Comparison of ENCODE assay signal across 1 cellular context in the genomic region with DNA sequence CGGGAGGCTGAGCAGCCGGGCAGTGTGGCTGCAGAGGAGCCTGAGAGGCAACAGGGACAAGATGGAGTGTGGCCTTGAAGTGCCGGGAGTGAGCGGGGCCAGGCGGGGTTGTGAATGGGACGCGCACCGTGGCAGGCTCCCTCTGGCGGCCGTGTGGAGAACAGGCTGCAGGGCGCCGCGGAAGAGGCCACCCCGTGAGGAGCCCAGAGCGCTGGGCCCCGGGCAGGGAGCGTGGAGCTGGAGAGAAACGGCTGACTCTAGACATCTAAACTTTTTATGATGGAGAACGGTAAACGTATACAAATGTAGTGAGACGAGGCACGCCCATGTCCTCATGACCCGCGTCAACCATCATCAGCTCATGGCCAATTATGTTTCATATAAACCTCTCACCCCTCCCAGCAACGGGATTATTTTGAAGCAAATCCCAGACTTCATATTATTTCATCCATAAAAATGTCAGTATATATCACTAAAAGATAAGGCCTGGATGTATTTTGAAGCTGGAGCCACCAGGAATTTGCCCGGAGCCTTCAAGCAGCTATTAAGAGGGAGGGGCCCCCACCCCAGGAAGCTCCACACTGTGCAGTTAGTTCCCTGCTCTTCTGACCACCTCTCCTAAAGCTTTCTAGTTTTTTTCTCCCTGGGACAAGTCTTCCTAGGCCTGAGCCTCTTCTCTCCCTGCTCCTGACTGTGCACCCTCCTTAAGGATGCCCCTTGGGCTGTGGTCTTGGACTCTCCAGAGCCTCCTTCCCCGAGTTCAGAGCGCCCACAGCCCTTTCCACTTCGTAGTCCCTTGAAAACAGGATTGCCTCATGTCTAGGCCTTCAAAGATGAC.
TF ChIP-seq lines count a peak whose summit lies in the region.

No MANE protein-coding gene starts in this region.

TF ChIP-seq in HEK293, 187 proteins besides CTCF, POLR2A, EP300 and RAD21 (continued from another document):
- TF ChIP-seq TSHZ1 (tag by site-specific recombination; IDR thresholded peaks at IDR 0.05; ENCODE audit: borderline replicate concordance) (no peak), ZNF155 (tag by site-specific recombination; IDR thresholded peaks at IDR 0.05) (no peak), ZNF837 (tag by site-specific recombination; IDR thresholded peaks at IDR 0.05) (no peak), ZNF629 (tag by site-specific recombination; IDR thresholded peaks at IDR 0.05) (peak; percentile 75), ZNF394 (tag by site-specific recombination; IDR thresholded peaks at IDR 0.05; ENCODE audit: borderline replicate concordance) (no peak), ZNF391 (tag by site-specific recombination; IDR thresholded peaks at IDR 0.05; ENCODE audit: borderline replicate concordance, low read depth) (no peak), INSM2 (tag by site-specific recombination; IDR thresholded peaks at IDR 0.05) (no peak), ZNF423 (tag by site-specific recombination; IDR thresholded peaks at IDR 0.05) (peak; percentile 64), SCRT2 (tag by site-specific recombination; IDR thresholded peaks at IDR 0.05) (peak; percentile 96), PRDM1 (tag by site-specific recombination; IDR thresholded peaks at IDR 0.05) (no peak), ZNF239 (tag by site-specific recombination; IDR thresholded peaks at IDR 0.05) (no peak), ZFP69B (tag by site-specific recombination; IDR thresholded peaks at IDR 0.05) (peak; percentile 97), ZSCAN4 (tag by site-specific recombination; IDR thresholded peaks at IDR 0.05) (peak; percentile 54; the same call in 1 of the 2 replicates), ZNF558 (tag by site-specific recombination; IDR thresholded peaks at IDR 0.05) (peak; percentile 32; the same call in 1 of the 2 replicates), ZNF114 (tag by site-specific recombination; IDR thresholded peaks at IDR 0.05) (no peak), ZNF48 (tag by site-specific recombination; IDR thresholded peaks at IDR 0.05) (no peak), ZBTB6 (tag by site-specific recombination; IDR thresholded peaks at IDR 0.05) (peak; percentile 99), KLF10 (tag by site-specific recombination; IDR thresholded peaks at IDR 0.05) (peak; percentile 70), ZNF561 (tag by site-specific recombination; IDR thresholded peaks at IDR 0.05; ENCODE audit: borderline replicate concordance) (peak; percentile 87; the same call in 1 of the 2 replicates), ZNF76 (tag by site-specific recombination; IDR thresholded peaks at IDR 0.05; ENCODE audit: borderline replicate concordance, low read depth) (peak; percentile 24; the same call in 1 of the 2 replicates), ZNF501 (tag by site-specific recombination; IDR thresholded peaks at IDR 0.05) (peak; percentile 87), ZNF112 (tag by site-specific recombination; IDR thresholded peaks at IDR 0.05) (no peak), KLF8 (tag by site-specific recombination; IDR thresholded peaks at IDR 0.05) (peak; percentile 59), ZNF843 (tag by site-specific recombination; IDR thresholded peaks at IDR 0.05) (peak; percentile 84), KLF9 (tag by site-specific recombination; IDR thresholded peaks at IDR 0.05; ENCODE audit: low read depth) (peak; percentile 60; the same call in 1 of the 2 replicates), ZNF26 (tag by site-specific recombination; IDR thresholded peaks at IDR 0.05) (no peak)
- TF ChIP-seq, protein P1, sequence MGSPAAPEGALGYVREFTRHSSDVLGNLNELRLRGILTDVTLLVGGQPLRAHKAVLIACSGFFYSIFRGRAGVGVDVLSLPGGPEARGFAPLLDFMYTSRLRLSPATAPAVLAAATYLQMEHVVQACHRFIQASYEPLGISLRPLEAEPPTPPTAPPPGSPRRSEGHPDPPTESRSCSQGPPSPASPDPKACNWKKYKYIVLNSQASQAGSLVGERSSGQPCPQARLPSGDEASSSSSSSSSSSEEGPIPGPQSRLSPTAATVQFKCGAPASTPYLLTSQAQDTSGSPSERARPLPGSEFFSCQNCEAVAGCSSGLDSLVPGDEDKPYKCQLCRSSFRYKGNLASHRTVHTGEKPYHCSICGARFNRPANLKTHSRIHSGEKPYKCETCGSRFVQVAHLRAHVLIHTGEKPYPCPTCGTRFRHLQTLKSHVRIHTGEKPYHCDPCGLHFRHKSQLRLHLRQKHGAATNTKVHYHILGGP (tag by site-specific recombination; IDR thresholded peaks at IDR 0.05): no peak
- TF ChIP-seq, protein P2, sequence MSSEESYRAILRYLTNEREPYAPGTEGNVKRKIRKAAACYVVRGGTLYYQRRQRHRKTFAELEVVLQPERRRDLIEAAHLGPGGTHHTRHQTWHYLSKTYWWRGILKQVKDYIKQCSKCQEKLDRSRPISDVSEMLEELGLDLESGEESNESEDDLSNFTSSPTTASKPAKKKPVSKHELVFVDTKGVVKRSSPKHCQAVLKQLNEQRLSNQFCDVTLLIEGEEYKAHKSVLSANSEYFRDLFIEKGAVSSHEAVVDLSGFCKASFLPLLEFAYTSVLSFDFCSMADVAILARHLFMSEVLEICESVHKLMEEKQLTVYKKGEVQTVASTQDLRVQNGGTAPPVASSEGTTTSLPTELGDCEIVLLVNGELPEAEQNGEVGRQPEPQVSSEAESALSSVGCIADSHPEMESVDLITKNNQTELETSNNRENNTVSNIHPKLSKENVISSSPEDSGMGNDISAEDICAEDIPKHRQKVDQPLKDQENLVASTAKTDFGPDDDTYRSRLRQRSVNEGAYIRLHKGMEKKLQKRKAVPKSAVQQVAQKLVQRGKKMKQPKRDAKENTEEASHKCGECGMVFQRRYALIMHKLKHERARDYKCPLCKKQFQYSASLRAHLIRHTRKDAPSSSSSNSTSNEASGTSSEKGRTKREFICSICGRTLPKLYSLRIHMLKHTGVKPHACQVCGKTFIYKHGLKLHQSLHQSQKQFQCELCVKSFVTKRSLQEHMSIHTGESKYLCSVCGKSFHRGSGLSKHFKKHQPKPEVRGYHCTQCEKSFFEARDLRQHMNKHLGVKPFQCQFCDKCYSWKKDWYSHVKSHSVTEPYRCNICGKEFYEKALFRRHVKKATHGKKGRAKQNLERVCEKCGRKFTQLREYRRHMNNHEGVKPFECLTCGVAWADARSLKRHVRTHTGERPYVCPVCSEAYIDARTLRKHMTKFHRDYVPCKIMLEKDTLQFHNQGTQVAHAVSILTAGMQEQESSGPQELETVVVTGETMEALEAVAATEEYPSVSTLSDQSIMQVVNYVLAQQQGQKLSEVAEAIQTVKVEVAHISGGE (tag by site-specific recombination; conservative IDR thresholded peaks at IDR 0.05; ENCODE audit: low read depth): peak; percentile 52; the same call in 1 of the 2 replicates
